In genomic region chr12:68587448-68587873, GRCh38 we compare ENCODE assay signal across 8 cellular contexts. TPM values are rescaled to one million over a fixed set of nuclear protein-coding genes. Genes with fewer than 3 reads are reported as not detected.
DNase-seq lines count a peak whose midpoint lies in the region; ATAC-seq, FAIRE-seq and TF ChIP-seq lines count a peak whose summit lies in the region.

No MANE protein-coding gene starts in this region.

- no peaks in the 10 kb centered on the region for H3K27me3 Mint-ChIP-seq in CD14-positive monocyte (ENCODE audit: low read depth in 3 of 3)
- no peaks in the 10 kb centered on the region for H3K27me3 Mint-ChIP-seq in astrocyte (ENCODE audit: low read depth, unreplicated experiment)

- no peaks in the 10 kb centered on the region for H3K9me3 ChIP-seq in Karpas-422 (ENCODE audit: low read length)
- H3K9me3 ChIP-seq in astrocyte (ENCODE audit: insufficient read depth, low read depth, low read length) = peaks cover 11% of the 10 kb centered on the region
- peaks cover 0 to 20% (median 15%) of the 10 kb centered on the region in 4 donors for H3K9me3 ChIP-seq in stomach

- no peak for DNase-seq in CD14-positive monocyte (ENCODE audit: low spot score)
- DNase-seq in Karpas-422 = peak; percentile 43
- DNase-seq in astrocyte (ENCODE audit: low read depth) = peak; percentile 19
- no peak for DNase-seq in ecto neural progenitor cell (ENCODE audit: low spot score)
- DNase-seq in NCI-H146 (lab: John Stamatoyannopoulos, UW) = no peak
- DNase-seq in NCI-H1436 (lab: John Stamatoyannopoulos, UW) = no peak
- no peak for DNase-seq in stomach

- H4K20me1 ChIP-seq in Karpas-422 (ENCODE audit: insufficient read depth, low read depth, low read length) = no peaks in the 10 kb centered on the region
- no peaks in the 10 kb centered on the region for H4K20me1 ChIP-seq in astrocyte (ENCODE audit: insufficient read depth, low read length)

- H3K4me1 ChIP-seq in Karpas-422 (ENCODE audit: low read length) (no peaks in the 10 kb centered on the region), astrocyte (ENCODE audit: insufficient read depth, low read length) (no peaks in the 10 kb centered on the region), stomach (no peaks in the 10 kb centered on the region)

- H3K36me3 ChIP-seq in Karpas-422 (ENCODE audit: insufficient read depth, low read length) (no peaks in the 10 kb centered on the region), astrocyte (ENCODE audit: insufficient read depth, low read length) (no peaks in the 10 kb centered on the region), stomach (no peaks in the 10 kb centered on the region)

- peak; percentile 81 for ATAC-seq in GM19468 (IDR thresholded peaks at IDR 0.05; ENCODE audit: extremely low read depth, unreplicated experiment)

- TF ChIP-seq CTCF in CD14-positive monocyte (IDR thresholded peaks at IDR 0.05) (no peak), astrocyte (IDR thresholded peaks at IDR 0.05; ENCODE audit: insufficient read depth, low read depth, low read length) (no peak), stomach (IDR thresholded peaks at IDR 0.05) (no peak)

- H3K4me1 Mint-ChIP-seq in CD14-positive monocyte (peaks cover 10% of the 10 kb centered on the region), astrocyte (ENCODE audit: low read depth, unreplicated experiment) (peaks cover 1% of the 10 kb centered on the region)

- H3K4me3 ChIP-seq in Karpas-422 (ENCODE audit: low read length) (no peak overlapping the region), astrocyte (ENCODE audit: insufficient read depth, low read depth, low read length) (no peak overlapping the region), stomach (no peak overlapping the region)

- H3K4me3 Mint-ChIP-seq in CD14-positive monocyte (no peak overlapping the region), astrocyte (ENCODE audit: unreplicated experiment) (no peak overlapping the region)

- H3K79me2 ChIP-seq in Karpas-422 (ENCODE audit: low read length) (no peaks in the 10 kb centered on the region), astrocyte (ENCODE audit: insufficient read depth, low read length) (no peaks in the 10 kb centered on the region)

- H3K36me3 Mint-ChIP-seq in CD14-positive monocyte (peaks cover 0 to 2% of the 10 kb centered on the region in 2 donors), astrocyte (ENCODE audit: low read depth, unreplicated experiment) (peaks cover 5% of the 10 kb centered on the region)

- H3K9me3 Mint-ChIP-seq in CD14-positive monocyte (peaks cover 6 to 19% (median 17%) of the 10 kb centered on the region in 7 donors), astrocyte (ENCODE audit: unreplicated experiment) (peaks cover 16% of the 10 kb centered on the region)

- 79 to 89% (median 82%) methylated on average over 3 of the region's 3 CpGs for WGBS in stomach, 5 donors

- H3K4me2 ChIP-seq in Karpas-422 (ENCODE audit: low read depth, low read length, poor library complexity, severe bottlenecking) = no peak overlapping the region
- no peak overlapping the region for H3K4me2 ChIP-seq in astrocyte (ENCODE audit: low read length)

- H2AFZ ChIP-seq in Karpas-422 (ENCODE audit: low read length) = no peak overlapping the region
- H2AFZ ChIP-seq in astrocyte (ENCODE audit: low read depth, low read length) = no peak overlapping the region

- H3K27ac Mint-ChIP-seq in CD14-positive monocyte (peak overlapping the region in 5 of 7 donors; percentile 25 to 46 (median 38)), astrocyte (ENCODE audit: unreplicated experiment) (no peak overlapping the region)

- no peak for FAIRE-seq in astrocyte (lab: Jason Lieb, UNC)

- no peaks in the 10 kb centered on the region for H3K27me3 ChIP-seq in Karpas-422 (ENCODE audit: low read length)
- no peaks in the 10 kb centered on the region for H3K27me3 ChIP-seq in astrocyte (ENCODE audit: insufficient read depth, low read length)
- H3K27me3 ChIP-seq in stomach = no peaks in the 10 kb centered on the region

- intact Hi-C loops in CD14-positive monocyte (cut with micrococcal nuclease) (no loop called here), stomach (cut with DNase I; ENCODE audit: low total_unique reads) (no loop called here)

- TF ChIP-seq EP300 in stomach (IDR thresholded peaks at IDR 0.05) = no peak

- H3K27ac ChIP-seq in Karpas-422 (ENCODE audit: low read length) = no peak overlapping the region
- H3K27ac ChIP-seq in astrocyte (ENCODE audit: low read depth, low read length) = no peak overlapping the region
- no peak overlapping the region for H3K27ac ChIP-seq in stomach

- H3K9ac ChIP-seq in Karpas-422 (ENCODE audit: low read length) = no peak overlapping the region
- H3K9ac ChIP-seq in astrocyte (ENCODE audit: low read length) = no peak overlapping the region

- no peak for TF ChIP-seq POLR2A in stomach (IDR thresholded peaks at IDR 0.05)

- no peaks in the 10 kb centered on the region for H3K9me2 ChIP-seq in Karpas-422 (replicated peaks; ENCODE audit: insufficient read depth, low read length)

RNA-seq across cellular contexts. Expression of gene RAP1B, which starts 23.2 kb away (rescaled TPM):
- polyA plus RNA-seq in CD14-positive monocyte (100 to 1,000 TPM; 461 to 543 TPM), stomach (100 to 1,000 TPM in 2 of 3 donors, 10 to 100 TPM in 1; 56.3 to 140 (median 105) TPM)
- 95.4 and 153 TPM in 2 replicates for total RNA-seq in Karpas-422 (2014; rRNA removed; shearing (Covaris generic); ENCODE audit: low replicate concordance)
- total RNA-seq in astrocyte (209 and 216 TPM in 2 replicates), stomach (100 to 1,000 TPM in 2 of 5 donors, 10 to 100 TPM in 3; 79.5 to 315 (median 99.4) TPM)

Comparison
In these comparisons a context has a peak if more than half of its experiments do, and no peak if none do; other contexts are left out.
1. DNase-seq: peak in Karpas-422 (single experiment) and astrocyte (single experiment); none in CD14-positive monocyte (single experiment), ecto neural progenitor cell (single experiment), NCI-H146 (single experiment), NCI-H1436 (single experiment) and stomach (single experiment).